In genomic region chr2:138589663-138590062, GRCh38 we compare ENCODE assay signal across 20 cellular contexts.
DNase-seq lines count a peak whose midpoint lies in the region; ATAC-seq, FAIRE-seq and TF ChIP-seq lines count a peak whose summit lies in the region.
"Had no signal": no experiment of that assay in that cellular context is flagged by ENCODE, and none has a peak within 500 bp of the region (broad histone marks: within the 10 kb centered on the region; RNA-seq: fewer than 3 reads in every experiment).

No MANE protein-coding gene starts in this region.

- H3K79me2 ChIP-seq in KMS-11 (ENCODE audit: insufficient read depth, low read depth) (no peaks in the 10 kb centered on the region), GM12878 (ENCODE audit: control insufficient read depth, insufficient read depth, low read length) (no peaks in the 10 kb centered on the region)

- in situ Hi-C loops in GM12878 (cut with MboI), result no loop called here

- H3K4me3 ChIP-seq in BLaER1, result no peak overlapping the region
- H3K4me3 ChIP-seq in KMS-11 (IDR thresholded peaks at IDR 0.05; ENCODE audit: insufficient read depth, low read depth, low read length), result no peak overlapping the region
- H3K4me3 ChIP-seq in GM12878, result no peak overlapping the region
- no peak overlapping the region for H3K4me3 ChIP-seq in colonic mucosa
- H3K4me3 ChIP-seq: A549; BLaER1 treated with 17β-estradiol and CSF1 and Interleukin-3, amounts not matched to agents 10 nM and 100 nM had no signal

- no peaks in the 10 kb centered on the region for H4K20me1 ChIP-seq in BLaER1
- no peaks in the 10 kb centered on the region for H4K20me1 ChIP-seq in KMS-11 (ENCODE audit: insufficient read depth)
- H4K20me1 ChIP-seq in GM12878 (ENCODE audit: control insufficient read depth, insufficient read depth), result no peaks in the 10 kb centered on the region
- H4K20me1 ChIP-seq: BLaER1 treated with 17β-estradiol and CSF1 and Interleukin-3, amounts not matched to agents 10 nM and 100 nM had no signal

- H3K4me2 ChIP-seq in BLaER1 (peak overlapping the region; percentile 40), KMS-11 (0 out of 2 replicates have a peak overlapping the region, but pooled peaks have one; percentile 17), GM12878 (ENCODE audit: control insufficient read depth, insufficient read depth) (no peak overlapping the region)
- H3K4me2 ChIP-seq: A549 had no signal

- CTCF ChIA-PET in GM12878 (lab: Yijun Ruan, JAX), result interaction anchor here (1.5 to 1.7 kb wide), 2 partner anchors 13 to 113 kb away, joined by 4 to 5 read pairs; no protein-coding TSS in a partner anchor

- DNase-seq in GM12878 (ENCODE audit: low read depth, low spot score), result no peak
- no peak for DNase-seq in colonic mucosa
- no peak for DNase-seq in AG08395 (ENCODE audit: low spot score)
- DNase-seq in H54 (ENCODE audit: insufficient read length, low spot score), result no peak
- DNase-seq: BE2C; Caco-2; Calu3; CD4-positive, alpha-beta T cell; CD8-positive, alpha-beta T cell; DMS79 treated with DMSO at 0.1 percent for 48 hours; GF-D8 had no signal

- RAD21 ChIA-PET in GM12878 (lab: Charles Lee; ENCODE audit: unreplicated experiment), result interaction anchor here (1.0 kb wide), 1 partner anchor 86 kb away, joined by 3 read pairs; no protein-coding TSS in a partner anchor

- POLR2A ChIA-PET in GM12878 (lab: Charles Lee), result interaction anchor here (0.5 kb wide), 1 partner anchor 692 kb away, joined by 3 read pairs; no protein-coding TSS in a partner anchor

- no peaks in the 10 kb centered on the region for H3K27me3 ChIP-seq in BLaER1
- no peaks in the 10 kb centered on the region for H3K27me3 ChIP-seq in KMS-11 (ENCODE audit: insufficient read depth, low read depth)
- H3K27me3 ChIP-seq in GM12878 (replicated peaks in 1 of 2; ENCODE audit: control insufficient read depth in 2 of 2, insufficient read depth in 2 of 2, low read length in 1 of 2), result no peaks in the 10 kb centered on the region
- no peaks in the 10 kb centered on the region for H3K27me3 ChIP-seq in colonic mucosa
- H3K27me3 ChIP-seq: BE2C; BLaER1 treated with 17β-estradiol and CSF1 and Interleukin-3, amounts not matched to agents 10 nM and 100 nM had no signal

- TF ChIP-seq EP300 in GM12878 (IDR thresholded peaks at IDR 0.05; ENCODE audit: borderline replicate concordance in 1 of 2, control insufficient read depth in 1 of 2, low read depth in 2 of 2, low read length in 2 of 2), result no peak

- H3K36me3 ChIP-seq in BLaER1, result no peaks in the 10 kb centered on the region
- H3K36me3 ChIP-seq in KMS-11 (ENCODE audit: insufficient read depth), result no peaks in the 10 kb centered on the region
- no peaks in the 10 kb centered on the region for H3K36me3 ChIP-seq in GM12878 (ENCODE audit: control insufficient read depth in 2 of 2, insufficient read depth in 2 of 2, low read length in 1 of 2)
- H3K36me3 ChIP-seq in colonic mucosa, result no peaks in the 10 kb centered on the region
- H3K36me3 ChIP-seq: BE2C had no signal

- SMC1A ChIA-PET in GM12878 (lab: Charles Lee; ENCODE audit: uncharacterized antibody, unreplicated experiment), result interaction anchor here (1.6 kb wide), 1 partner anchor 10 kb away, joined by 4 read pairs; no protein-coding TSS in a partner anchor

- intact Hi-C loops in GM12878 (cut with micrococcal nuclease; ENCODE audit: unreplicated experiment), result no loop called here
- intact Hi-C loops in colonic mucosa (cut with DNase I), result no loop called here

- TF ChIP-seq RAD21 in GM12878 (IDR thresholded peaks at IDR 0.05; ENCODE audit: insufficient read depth, low read depth, low read length), result no peak

- FAIRE-seq in GM12878 (lab: Jason Lieb, UNC) (no peak), H54 (lab: Jason Lieb, UNC) (no peak)
- FAIRE-seq: A549, D721Med, GM12892, GM18507 had no signal

- H3K9me3 ChIP-seq in BLaER1 (no peaks in the 10 kb centered on the region), GM12878 (replicated peaks; ENCODE audit: control insufficient read depth, insufficient read depth, low read length) (no peaks in the 10 kb centered on the region), colonic mucosa (no peaks in the 10 kb centered on the region)
- H3K9me3 ChIP-seq: A549; BE2C; BLaER1 treated with 17β-estradiol and CSF1 and Interleukin-3, amounts not matched to agents 10 nM and 100 nM; Caco-2 had no signal

- H3K27ac ChIP-seq in BLaER1, result no peak overlapping the region
- no peak overlapping the region for H3K27ac ChIP-seq in KMS-11
- no peak overlapping the region for H3K27ac ChIP-seq in GM12878 (ENCODE audit: control insufficient read depth, insufficient read depth)
- no peak overlapping the region for H3K27ac ChIP-seq in colonic mucosa
- H3K27ac ChIP-seq: 22Rv1; A549; BLaER1 treated with 17β-estradiol and CSF1 and Interleukin-3, amounts not matched to agents 10 nM and 100 nM; C4-2B had no signal

- WGBS in GM12878 (ENCODE audit: insufficient coverage, insufficient replicate concordance, low lambda C conversion rate, missing lambda C conversion rate), result 100% methylated on average over 1 of the region's 1 CpG

- BruUV-seq in GM12878 (replicated peaks; lab: Mats Ljungman, UMichigan), result no TSS peak

- H3K9ac ChIP-seq in BLaER1 (no peak overlapping the region), KMS-11 (no peak overlapping the region), GM12878 (ENCODE audit: control insufficient read depth, insufficient read depth, low read length) (no peak overlapping the region), colonic mucosa (ENCODE audit: low read depth in 2 of 2, low read length in 2 of 2) (no peak overlapping the region)
- H3K9ac ChIP-seq: BLaER1 treated with 17β-estradiol and CSF1 and Interleukin-3, amounts not matched to agents 10 nM and 100 nM had no signal

- TF ChIP-seq POLR2A in GM12878 (IDR thresholded peaks at IDR 0.05; ENCODE audit: low read depth, low read length), result no peak
- TF ChIP-seq POLR2A in H54 (IDR thresholded peaks at IDR 0.05; ENCODE audit: low read depth, low read length), result no peak

- ATAC-seq in GM12878, result no peak
- ATAC-seq: A549; CD8-positive, alpha-beta T cell had no signal

- H2AFZ ChIP-seq in KMS-11 (ENCODE audit: low read depth) (no peak overlapping the region), GM12878 (ENCODE audit: control insufficient read depth, low read depth, low read length) (no peak overlapping the region)

- TF ChIP-seq CTCF in KMS-11 (conservative IDR thresholded peaks at IDR 0.05; ENCODE audit: low read depth, low read length) (no peak), GM12878 (IDR thresholded peaks at IDR 0.05 in 2 of 3, conservative IDR thresholded peaks at IDR 0.05 in 1 of 3; ENCODE audit: control insufficient read depth in 2 of 3, extremely low read depth in 1 of 3, insufficient read depth in 1 of 3, low read depth in 3 of 3, low read length in 3 of 3) (no peak), colonic mucosa (IDR thresholded peaks at IDR 0.05) (no peak)

- H3K4me1 ChIP-seq in BLaER1 (peaks cover 8% of the 10 kb centered on the region; the same call in 1 of the 2 replicates), KMS-11 (ENCODE audit: low read depth, poor library complexity, severe bottlenecking) (peaks cover 12% of the 10 kb centered on the region), GM12878 (ENCODE audit: control insufficient read depth, insufficient read depth, low read length) (no peaks in the 10 kb centered on the region), colonic mucosa (no peaks in the 10 kb centered on the region)
- H3K4me1 ChIP-seq: A549, Caco-2 had no signal

TF ChIP-seq in GM12878, 131 proteins besides CTCF, POLR2A, EP300 and RAD21:
- TF ChIP-seq RUNX3 (IDR thresholded peaks at IDR 0.05; ENCODE audit: low read length), result peak; percentile 62
- TF ChIP-seq USF1 (IDR thresholded peaks at IDR 0.05; ENCODE audit: borderline replicate concordance, extremely low read length, insufficient read depth, low read depth, low read length), result no peak
